In the genomic region with DNA sequence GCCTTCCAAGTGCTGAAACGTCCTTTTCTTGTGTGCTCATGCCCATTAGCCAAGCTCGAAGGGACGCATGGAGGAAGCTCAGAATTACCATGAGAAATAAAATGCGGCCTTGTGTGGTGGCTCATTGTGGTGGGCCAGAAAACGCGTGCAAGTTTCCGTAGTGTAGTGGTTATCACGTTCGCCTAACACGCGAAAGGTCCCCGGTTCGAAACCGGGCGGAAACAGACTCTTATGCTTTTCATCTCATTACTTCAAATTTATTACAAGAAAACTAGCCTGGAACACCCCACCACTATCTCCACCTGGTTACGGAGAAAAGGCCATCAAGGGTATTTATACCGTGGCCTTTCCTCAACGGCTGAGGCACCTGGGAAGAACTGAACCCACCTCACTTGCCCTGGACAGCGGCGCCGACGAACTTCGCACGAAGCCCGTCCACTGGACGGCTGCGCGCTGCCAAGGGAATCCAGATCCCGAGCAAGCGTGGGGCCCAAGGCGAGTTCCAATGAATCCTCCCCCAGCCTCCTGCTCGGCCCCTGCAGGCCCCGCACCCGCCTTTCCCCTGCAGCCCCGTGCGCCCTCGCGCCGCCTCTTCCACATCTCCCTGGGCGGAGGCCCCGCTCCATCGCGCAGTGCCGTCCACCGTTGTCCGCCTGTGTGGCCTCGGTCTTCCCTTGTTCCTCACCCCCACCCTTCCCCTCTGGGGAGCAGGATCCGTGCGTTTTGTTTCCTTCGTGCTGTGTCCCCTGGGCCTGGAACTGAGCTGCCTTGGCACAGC, we compare ENCODE assay signal across 9 cellular contexts. TPM values are rescaled to one million over a fixed set of nuclear protein-coding genes. Genes with fewer than 3 reads are reported as not detected.
A peak's percentile ranks its signal among the peaks of the same experiment; 100 is the strongest.
DNase-seq lines count a peak whose midpoint lies in the region; ATAC-seq and TF ChIP-seq lines count a peak whose summit lies in the region.
"Not testable (repeated sequence)": the region's sequence is repeated elsewhere in the genome, so short reads cannot be mapped to it uniquely, and the experiment has no call there.
"Had no signal": no experiment of that assay in that cellular context is flagged by ENCODE, and none has a peak within 500 bp of the region (broad histone marks: within the 10 kb centered on the region; RNA-seq: fewer than 3 reads in every experiment).

No MANE protein-coding gene starts in this region.

- not testable (repeated sequence) for H3K9me3 Mint-ChIP-seq in activated B cell treated with CpG ODN at 0.5 μM for 24 hours; activated naive CD8-positive, alpha-beta T cell (ENCODE audit: low read depth); neural crest cell

- DNase-seq in ELF-1 (ENCODE audit: low read depth, low spot score) (peak; percentile 93), NCI-H748 (lab: John Stamatoyannopoulos, UW; ENCODE audit: unreplicated experiment) (peak; percentile 71), activated B cell treated with CpG ODN at 0.5 μM for 24 hours (peak; percentile 60), fibroblast of villous mesenchyme (ENCODE audit: low read depth) (peak; percentile 67), neural crest cell (ENCODE audit: low read depth, low spot score) (peak; percentile 88)
- DNase-seq in stimulated activated naive CD4-positive, alpha-beta T cell treated with Interleukin-2 at 50 U/mL for 16 hours (lab: John Stamatoyannopoulos, UW) = peak; percentile 26

- peak; percentile 32 for ATAC-seq in HG02763 (IDR thresholded peaks at IDR 0.05; ENCODE audit: unreplicated experiment)
- peak; percentile 43 for ATAC-seq in activated B cell treated with CpG ODN at 0.5 μM for 24 hours (ENCODE audit: low read depth)

- TF ChIP-seq CTCF in activated B cell treated with CpG ODN at 0.5 μM for 24 hours (IDR thresholded peaks at IDR 0.05); fibroblast of villous mesenchyme (IDR thresholded peaks at IDR 0.05; ENCODE audit: insufficient read depth, low read depth, low read length); neural crest cell (conservative IDR thresholded peaks at IDR 0.05): not testable (repeated sequence)

- H3K36me3 Mint-ChIP-seq in activated B cell treated with CpG ODN at 0.5 μM for 24 hours (ENCODE audit: low read depth); activated naive CD8-positive, alpha-beta T cell; neural crest cell (ENCODE audit: low read depth): not testable (repeated sequence)

- H3K4me1 Mint-ChIP-seq in activated B cell treated with CpG ODN at 0.5 μM for 24 hours = peaks cover 47% of the 10 kb centered on the region
- peaks cover 74% of the 10 kb centered on the region for H3K4me1 Mint-ChIP-seq in activated naive CD8-positive, alpha-beta T cell (ENCODE audit: low read depth)
- H3K4me1 Mint-ChIP-seq in neural crest cell = peaks cover 35% of the 10 kb centered on the region

- POLR2A ChIA-PET in activated B cell treated with CpG ODN at 0.5 μM for 24 hours (lab: Charles Lee) = interaction anchor here (1.7 kb wide), 1 partner anchor 38 kb away, joined by 5 read pairs; no protein-coding TSS in a partner anchor

- peak overlapping the region; percentile 63 for H3K27ac Mint-ChIP-seq in activated B cell treated with CpG ODN at 0.5 μM for 24 hours
- peak overlapping the region; percentile 71 for H3K27ac Mint-ChIP-seq in activated naive CD8-positive, alpha-beta T cell
- not testable (repeated sequence) for H3K27ac Mint-ChIP-seq in neural crest cell (ENCODE audit: unreplicated experiment)

- H3K4me3 Mint-ChIP-seq in activated B cell treated with CpG ODN at 0.5 μM for 24 hours (peak overlapping the region; percentile 59), neural crest cell (peak overlapping the region; percentile 87)
- H3K4me3 Mint-ChIP-seq in activated naive CD8-positive, alpha-beta T cell = peak overlapping the region; percentile 61

- peak overlapping the region; percentile 46 for H3K4me3 ChIP-seq in fibroblast of villous mesenchyme (ENCODE audit: low read depth, low read length)

- CTCF ChIA-PET in activated B cell treated with CpG ODN at 0.5 μM for 24 hours (lab: Charles Lee) = interaction anchor here (1.2 kb wide), 1 partner anchor 10 kb away, joined by 3 read pairs; no protein-coding TSS in a partner anchor

- intact Hi-C loops in activated B cell treated with CpG ODN at 0.5 μM for 24 hours (cut with micrococcal nuclease) = loop anchor here (5.0 kb wide), 1 partner anchor 72 kb away; no protein-coding TSS in a partner anchor

- peaks cover 32% of the 10 kb centered on the region for H3K27me3 Mint-ChIP-seq in activated B cell treated with CpG ODN at 0.5 μM for 24 hours
- H3K27me3 Mint-ChIP-seq in activated naive CD8-positive, alpha-beta T cell = not testable (repeated sequence)
- H3K27me3 Mint-ChIP-seq in neural crest cell (ENCODE audit: low read depth) = peaks cover 100% of the 10 kb centered on the region

RNA-seq across cellular contexts. Expression of a gene that starts 22.3 kb away (rescaled TPM):
- total RNA-seq in activated B cell treated with CpG ODN at 0.5 μM for 24 hours = not detected in 2 replicates
- not detected in 2 replicates for total RNA-seq in fibroblast of villous mesenchyme
- not detected in 2 replicates for total RNA-seq in neural crest cell
- total RNA-seq: thyroid gland had no signal

RNA-seq across cellular contexts. Expression of a gene that starts 35.3 kb away (rescaled TPM):
- total RNA-seq in activated B cell treated with CpG ODN at 0.5 μM for 24 hours = 0.32 and 0.51 TPM in 2 replicates
- total RNA-seq in fibroblast of villous mesenchyme = 2.2 and 2.3 TPM in 2 replicates
- not detected in 2 replicates for total RNA-seq in neural crest cell

RNA-seq across cellular contexts. Expression of a gene that starts 38.7 kb away (rescaled TPM):
- not detected in 2 replicates for total RNA-seq in activated B cell treated with CpG ODN at 0.5 μM for 24 hours
- not detected in 2 replicates for total RNA-seq in fibroblast of villous mesenchyme
- not detected in 2 replicates for total RNA-seq in neural crest cell
- total RNA-seq: thyroid gland had no signal

RNA-seq across cellular contexts. Expression of a gene that starts 53.4 kb away (rescaled TPM):
- total RNA-seq in activated B cell treated with CpG ODN at 0.5 μM for 24 hours = 34.9 and 39.6 TPM in 2 replicates
- 9.9 and 12.2 TPM in 2 replicates for total RNA-seq in fibroblast of villous mesenchyme
- 34.5 and 39.1 TPM in 2 replicates for total RNA-seq in neural crest cell

Comparison
In these comparisons a context has a peak if more than half of its experiments do, and no peak if none do; other contexts are left out.
1. Peak in every context shown above with its lines: DNase-seq, ATAC-seq and H3K4me3 ChIP-seq.
2. DNase-seq: peak in every context shown above with its lines; median percentile 93 in ELF-1; 88 in neural crest cell; 71 in NCI-H748; 67 in fibroblast of villous mesenchyme; 60 in activated B cell treated with CpG ODN at 0.5 μM for 24 hours; 26 in stimulated activated naive CD4-positive, alpha-beta T cell treated with Interleukin-2 at 50 U/mL for 16 hours.